Comparison of ENCODE assay signal across 9 cellular contexts in the genomic region with DNA sequence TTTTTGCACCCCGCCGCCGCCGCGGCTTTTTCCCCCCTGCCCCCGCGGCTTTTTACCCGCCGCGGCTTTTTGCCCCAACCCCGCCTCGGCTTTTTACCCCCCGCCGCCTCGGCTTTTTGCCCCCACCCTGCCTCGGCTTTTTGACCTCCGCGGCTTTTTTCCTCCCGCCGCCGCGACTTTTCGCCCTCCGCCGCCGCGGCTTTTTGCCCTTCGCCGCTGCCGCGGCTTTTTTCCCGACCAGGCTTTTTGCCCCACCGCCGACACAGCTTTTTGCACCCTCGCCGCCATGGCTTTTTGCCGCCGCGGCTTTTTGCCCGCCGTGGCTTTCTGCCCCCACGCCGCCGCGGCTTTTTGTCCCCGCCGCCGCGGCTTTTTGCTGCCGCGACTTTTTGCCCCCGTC.
A peak's percentile ranks its signal among the peaks of the same experiment; 100 is the strongest.
DNase-seq lines count a peak whose midpoint lies in the region; ATAC-seq, FAIRE-seq and TF ChIP-seq lines count a peak whose summit lies in the region.
"Had no signal": no experiment of that assay in that cellular context is flagged by ENCODE, and none has a peak within 500 bp of the region (broad histone marks: within the 10 kb centered on the region; RNA-seq: fewer than 3 reads in every experiment).

No MANE protein-coding gene starts in this region.

- CTCF ChIA-PET in BJ (lab: Yijun Ruan, JAX) (no interaction called here), GM12878 (lab: Yijun Ruan, JAX) (no interaction called here)
- CTCF ChIA-PET in naive thymus-derived CD4-positive, alpha-beta T cell (lab: Charles Lee), result no interaction called here

- no peaks in the 10 kb centered on the region for H3K4me1 ChIP-seq in GM12878 (ENCODE audit: control insufficient read depth, insufficient read depth, low read length)
- H3K4me1 ChIP-seq in naive thymus-derived CD4-positive, alpha-beta T cell (ENCODE audit: control insufficient read depth in 2 of 2, insufficient read depth in 2 of 2, low read length in 2 of 2), result no peaks in the 10 kb centered on the region
- H3K4me1 ChIP-seq: left lung had no signal

- H3K4me3 ChIP-seq in BJ (ENCODE audit: low read depth, low read length) (peak overlapping the region; percentile 47), GM12878 (no peak overlapping the region)
- H3K4me3 ChIP-seq in naive thymus-derived CD4-positive, alpha-beta T cell (ENCODE audit: low read length), result no peak overlapping the region

- in situ Hi-C loops in GM12878 (cut with MboI), result no loop called here

- H3K4me2 ChIP-seq in GM12878 (ENCODE audit: control insufficient read depth, insufficient read depth), result no peak overlapping the region

- SMC1A ChIA-PET in GM12878 (lab: Charles Lee; ENCODE audit: uncharacterized antibody, unreplicated experiment), result no interaction called here

- peaks cover 4 to 12% (median 4%) of the 10 kb centered on the region in 5 donors for H3K27me3 Mint-ChIP-seq in naive thymus-derived CD4-positive, alpha-beta T cell

- DNase-seq in BJ (ENCODE audit: low read depth) (no peak), HK-2 (ENCODE audit: unreplicated experiment) (peak; percentile 0), GM12878 (ENCODE audit: low read depth, low spot score) (no peak), superior temporal gyrus (ENCODE audit: extremely low spot score) (no peak), GM19238 (ENCODE audit: insufficient read length, low spot score) (no peak)
- DNase-seq in naive thymus-derived CD4-positive, alpha-beta T cell, result peak in 7 of 9 donors; percentile 0 to 24 (median 6)

- no peak overlapping the region for H2AFZ ChIP-seq in GM12878 (ENCODE audit: control insufficient read depth, low read depth, low read length)

- H3K4me3 Mint-ChIP-seq in naive thymus-derived CD4-positive, alpha-beta T cell, result peak overlapping the region in 9 of 10 donors; percentile 36 to 76 (median 55)

- ATAC-seq in GM12878 (no peak), GM18867 (IDR thresholded peaks at IDR 0.05; ENCODE audit: unreplicated experiment) (no peak), GM19023 (IDR thresholded peaks at IDR 0.05; ENCODE audit: unreplicated experiment) (no peak)
- no peak for ATAC-seq in naive thymus-derived CD4-positive, alpha-beta T cell
- ATAC-seq: left lung had no signal

- H3K79me2 ChIP-seq in GM12878 (ENCODE audit: control insufficient read depth, insufficient read depth, low read length), result no peaks in the 10 kb centered on the region

- intact Hi-C loops in GM12878 (cut with micrococcal nuclease; ENCODE audit: unreplicated experiment), result no loop called here
- intact Hi-C loops in naive thymus-derived CD4-positive, alpha-beta T cell (cut with micrococcal nuclease), result no loop called here

- 3% methylated on average over 17 of the region's 52 CpGs for WGBS in GM12878 (ENCODE audit: insufficient coverage, insufficient replicate concordance, low lambda C conversion rate, missing lambda C conversion rate)

- H3K9ac ChIP-seq in GM12878 (ENCODE audit: control insufficient read depth, insufficient read depth, low read length), result no peak overlapping the region

- H3K27me3 ChIP-seq in BJ (ENCODE audit: control insufficient read depth, insufficient read depth, low read length) (no peaks in the 10 kb centered on the region), GM12878 (replicated peaks in 1 of 2; ENCODE audit: control insufficient read depth in 2 of 2, insufficient read depth in 2 of 2, low read length in 1 of 2) (no peaks in the 10 kb centered on the region)
- no peaks in the 10 kb centered on the region for H3K27me3 ChIP-seq in naive thymus-derived CD4-positive, alpha-beta T cell (ENCODE audit: control insufficient read depth in 2 of 2, insufficient read depth in 2 of 2, low read length in 2 of 2)

- POLR2A ChIA-PET in BJ (lab: Charles Lee) (no interaction called here), GM12878 (lab: Charles Lee) (no interaction called here)
- POLR2A ChIA-PET in naive thymus-derived CD4-positive, alpha-beta T cell (lab: Charles Lee), result no interaction called here

- H3K4me1 Mint-ChIP-seq in naive thymus-derived CD4-positive, alpha-beta T cell, result no peaks in the 10 kb centered on the region

- H4K20me1 ChIP-seq in GM12878 (ENCODE audit: control insufficient read depth, insufficient read depth), result no peaks in the 10 kb centered on the region

- RAD21 ChIA-PET in GM12878 (lab: Charles Lee; ENCODE audit: unreplicated experiment), result no interaction called here

- no peaks in the 10 kb centered on the region for H3K9me3 ChIP-seq in GM12878 (replicated peaks; ENCODE audit: control insufficient read depth, insufficient read depth, low read length)
- H3K9me3 ChIP-seq in naive thymus-derived CD4-positive, alpha-beta T cell (ENCODE audit: control insufficient read depth in 2 of 3, low read length in 3 of 3), result no peaks in the 10 kb centered on the region
- H3K9me3 ChIP-seq: left lung had no signal

- peaks cover 0 to 5% (median 0%) of the 10 kb centered on the region in 11 donors for H3K9me3 Mint-ChIP-seq in naive thymus-derived CD4-positive, alpha-beta T cell

- no peak for TF ChIP-seq EP300 in GM12878 (IDR thresholded peaks at IDR 0.05; ENCODE audit: borderline replicate concordance in 1 of 2, control insufficient read depth in 1 of 2, low read depth in 2 of 2, low read length in 2 of 2)

- no peak overlapping the region for H3K27ac Mint-ChIP-seq in naive thymus-derived CD4-positive, alpha-beta T cell

- no peak for TF ChIP-seq RAD21 in GM12878 (IDR thresholded peaks at IDR 0.05; ENCODE audit: insufficient read depth, low read depth, low read length)

- BruUV-seq in GM12878 (replicated peaks; lab: Mats Ljungman, UMichigan), result no TSS peak

- TF ChIP-seq POLR2A in GM12878 (IDR thresholded peaks at IDR 0.05; ENCODE audit: low read depth, low read length), result no peak

- H3K27ac ChIP-seq in GM12878 (ENCODE audit: control insufficient read depth, insufficient read depth), result no peak overlapping the region
- no peak overlapping the region for H3K27ac ChIP-seq in naive thymus-derived CD4-positive, alpha-beta T cell (ENCODE audit: low read depth, low read length)
- H3K27ac ChIP-seq: left lung had no signal

- no peaks in the 10 kb centered on the region for H3K36me3 Mint-ChIP-seq in naive thymus-derived CD4-positive, alpha-beta T cell

- no peak for TF ChIP-seq CTCF in BJ (IDR thresholded peaks at IDR 0.05; ENCODE audit: insufficient read depth, low read depth, low read length)
- no peak for TF ChIP-seq CTCF in GM12878 (IDR thresholded peaks at IDR 0.05 in 2 of 3, conservative IDR thresholded peaks at IDR 0.05 in 1 of 3; ENCODE audit: control insufficient read depth in 2 of 3, extremely low read depth in 1 of 3, insufficient read depth in 1 of 3, low read depth in 3 of 3, low read length in 3 of 3)

- FAIRE-seq in GM12878 (lab: Jason Lieb, UNC), result no peak

- H3K36me3 ChIP-seq in BJ (ENCODE audit: control insufficient read depth, insufficient read depth, low read length) (no peaks in the 10 kb centered on the region), GM12878 (ENCODE audit: control insufficient read depth in 2 of 2, insufficient read depth in 2 of 2, low read length in 1 of 2) (no peaks in the 10 kb centered on the region)
- no peaks in the 10 kb centered on the region for H3K36me3 ChIP-seq in naive thymus-derived CD4-positive, alpha-beta T cell (ENCODE audit: control insufficient read depth in 2 of 3, insufficient read depth in 3 of 3, low read length in 3 of 3)
- H3K36me3 ChIP-seq: left lung had no signal

TF ChIP-seq in GM12878, 131 proteins besides CTCF, POLR2A, EP300 and RAD21:
- no peak for TF ChIP-seq MEF2B (IDR thresholded peaks at IDR 0.05; ENCODE audit: partially characterized antibody, poor library complexity, severe bottlenecking)
- TF ChIP-seq SUZ12 (IDR thresholded peaks at IDR 0.05; ENCODE audit: unreplicated experiment), result peak; percentile 98
- TF ChIP-seq, protein P1, sequence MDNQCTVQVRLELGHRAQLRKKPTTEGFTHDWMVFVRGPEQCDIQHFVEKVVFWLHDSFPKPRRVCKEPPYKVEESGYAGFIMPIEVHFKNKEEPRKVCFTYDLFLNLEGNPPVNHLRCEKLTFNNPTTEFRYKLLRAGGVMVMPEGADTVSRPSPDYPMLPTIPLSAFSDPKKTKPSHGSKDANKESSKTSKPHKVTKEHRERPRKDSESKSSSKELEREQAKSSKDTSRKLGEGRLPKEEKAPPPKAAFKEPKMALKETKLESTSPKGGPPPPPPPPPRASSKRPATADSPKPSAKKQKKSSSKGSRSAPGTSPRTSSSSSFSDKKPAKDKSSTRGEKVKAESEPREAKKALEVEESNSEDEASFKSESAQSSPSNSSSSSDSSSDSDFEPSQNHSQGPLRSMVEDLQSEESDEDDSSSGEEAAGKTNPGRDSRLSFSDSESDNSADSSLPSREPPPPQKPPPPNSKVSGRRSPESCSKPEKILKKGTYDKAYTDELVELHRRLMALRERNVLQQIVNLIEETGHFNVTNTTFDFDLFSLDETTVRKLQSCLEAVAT (IDR thresholded peaks at IDR 0.05), result no peak

Comparison
In these comparisons a context has a peak if more than half of its experiments do, and no peak if none do; other contexts are left out.
1. DNase-seq: peak in HK-2 (single experiment) and naive thymus-derived CD4-positive, alpha-beta T cell (7 of 9); none in BJ (single experiment), GM12878 (single experiment), superior temporal gyrus (single experiment) and GM19238 (single experiment).